In genomic region chr14:74960702-74961101, GRCh38 we compare ENCODE assay signal across 27 cellular contexts.
"Had no signal": no experiment of that assay in that cellular context is flagged by ENCODE, and none has a peak within 500 bp of the region (broad histone marks: within the 10 kb centered on the region; RNA-seq: fewer than 3 reads in every experiment).

No MANE protein-coding gene starts in this region.

- H3K4me3 ChIP-seq: ascending aorta, breast epithelium, cardiac muscle cell, coronary artery, dorsolateral prefrontal cortex, gastrocnemius medialis, heart left ventricle had no signal

- ATAC-seq: activated CD4-positive, alpha-beta T cell treated with anti-CD3 and anti-CD28 coated beads for 36 hours; activated CD8-positive, alpha-beta memory T cell treated with anti-CD3 and anti-CD28 coated beads, Interleukin-2, amount 10 ng/mL, durations not matched to agents 7 days and 5 days; activated CD8-positive, alpha-beta T cell treated with anti-CD3 and anti-CD28 coated beads, Interleukin-2, amount 10 ng/mL, durations not matched to agents 7 days and 5 days; activated naive CD8-positive, alpha-beta T cell treated with anti-CD3 and anti-CD28 coated beads, Interleukin-2, amount 50 U/mL, for 24 hours; esophagus mucosa; gastrocnemius medialis; heart left ventricle had no signal

- H3K27me3 ChIP-seq: ascending aorta, breast epithelium, cardiac muscle cell, gastrocnemius medialis, heart left ventricle had no signal

- DNase-seq: activated CD4-positive, alpha-beta memory T cell treated with anti-CD3 and anti-CD28 coated beads for 36 hours; activated CD4-positive, alpha-beta T cell treated with anti-CD3 and anti-CD28 coated beads for 36 hours; activated CD4-positive, alpha-beta T cell treated with anti-CD3 and anti-CD28 coated beads, Interleukin-2, amount 10 ng/mL, durations not matched to agents 24 days and 14 days; activated CD4-positive, CD25-positive, alpha-beta regulatory T cell; activated CD4-positive, CD25-positive, alpha-beta regulatory T cell treated with anti-CD3 and anti-CD28 coated beads, Interleukin-2, amount 50 U/mL, for 72 hours; activated CD8-positive, alpha-beta memory T cell treated with anti-CD3 and anti-CD28 coated beads, Interleukin-2, amount 10 ng/mL, durations not matched to agents 7 days and 5 days; activated CD8-positive, alpha-beta memory T cell treated with anti-CD3 and anti-CD28 coated beads, Interleukin-2, amount 50 U/mL, for 4 hours; activated CD8-positive, alpha-beta T cell treated with anti-CD3 and anti-CD28 coated beads, Interleukin-2, amount 10 ng/mL, durations not matched to agents 7 days and 5 days; activated effector memory CD4-positive, alpha-beta T cell treated with anti-CD3 and anti-CD28 coated beads, Interleukin-2, amount 50 U/mL, for 16 hours; activated naive CD4-positive, alpha-beta T cell treated with anti-CD3 and anti-CD28 coated beads for 36 hours; activated naive CD8-positive, alpha-beta T cell treated with anti-CD3 and anti-CD28 coated beads for 36 hours; activated naive CD8-positive, alpha-beta T cell treated with anti-CD3 and anti-CD28 coated beads, Interleukin-2, amount 50 U/mL, for 24 hours; activated T-cell treated with anti-CD3 and anti-CD28 coated beads, Interleukin-2, amount 50 U/mL, for 1 hour; activated T-cell treated with anti-CD3 and anti-CD28 coated beads, Interleukin-2, amount 50 U/mL, for 48 hours; dorsolateral prefrontal cortex; effector memory CD4-positive, alpha-beta T cell; endodermal cell; foreskin fibroblast; gastrocnemius medialis; glutamatergic neuron; heart left ventricle; T-helper 2 cell had no signal

- H3K4me1 ChIP-seq: ascending aorta, breast epithelium had no signal

- H3K27ac ChIP-seq: ascending aorta, breast epithelium, cardiac muscle cell, coronary artery, dorsolateral prefrontal cortex, gastrocnemius medialis, heart left ventricle had no signal

- H3K9me3 ChIP-seq: ascending aorta, breast epithelium, gastrocnemius medialis, heart left ventricle had no signal

- H3K36me3 ChIP-seq: ascending aorta, breast epithelium, cardiac muscle cell, gastrocnemius medialis, heart left ventricle had no signal
